In the genomic region with DNA sequence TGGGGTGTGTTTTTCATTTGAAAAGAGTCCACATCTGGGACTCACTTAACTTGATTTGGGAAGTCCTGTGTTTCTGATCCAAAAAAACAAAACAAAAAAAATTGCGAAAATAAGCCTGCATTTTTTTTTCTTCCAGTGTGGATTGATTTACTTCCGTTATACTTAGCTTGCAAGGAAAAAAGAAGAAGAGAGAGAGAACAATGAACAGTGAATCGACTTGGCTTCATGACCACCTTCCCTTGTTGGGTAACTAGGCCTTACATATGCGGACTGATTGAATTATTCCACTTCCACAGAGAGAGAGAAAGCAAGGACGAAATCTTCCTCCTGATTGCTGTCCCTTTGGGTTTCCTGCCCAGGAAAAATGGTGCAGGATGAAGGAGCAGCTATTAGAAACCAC, we compare ENCODE assay signal across 17 cellular contexts.
DNase-seq lines count a peak whose midpoint lies in the region; TF ChIP-seq lines count a peak whose summit lies in the region.
"Had no signal": no experiment of that assay in that cellular context is flagged by ENCODE, and none has a peak within 500 bp of the region (broad histone marks: within the 10 kb centered on the region; RNA-seq: fewer than 3 reads in every experiment).

No MANE protein-coding gene starts in this region.

- H2AFZ ChIP-seq in mesenchymal stem cell (ENCODE audit: low read depth, low read length) = no peak overlapping the region

- peak overlapping the region; percentile 65 for H3K9ac ChIP-seq in mesenchymal stem cell (ENCODE audit: low read length)

- no peak overlapping the region for H4K91ac ChIP-seq in mesenchymal stem cell (ENCODE audit: low read length)

- no peak overlapping the region for H2BK12ac ChIP-seq in mesenchymal stem cell (ENCODE audit: low read length in 2 of 2)

- H3K27ac ChIP-seq in mesenchymal stem cell (ENCODE audit: low read length, poor library complexity, severe bottlenecking) (no peak overlapping the region), suprapubic skin (peak overlapping the region; percentile 27)
- H3K27ac ChIP-seq: A549 had no signal

- TF ChIP-seq EP300 in suprapubic skin (IDR thresholded peaks at IDR 0.05) = no peak

- H3K27me3 ChIP-seq in mesenchymal stem cell (ENCODE audit: control insufficient read depth in 1 of 2, insufficient read depth in 1 of 2, low read length in 2 of 2) (no peaks in the 10 kb centered on the region), suprapubic skin (no peaks in the 10 kb centered on the region)

- H3K4me1 ChIP-seq in mesenchymal stem cell (ENCODE audit: control insufficient read depth, insufficient read depth, low read depth, low read length) (no peaks in the 10 kb centered on the region), suprapubic skin (no peaks in the 10 kb centered on the region)
- H3K4me1 ChIP-seq: A549 had no signal

- no peak for TF ChIP-seq CTCF in brain (conservative IDR thresholded peaks at IDR 0.05)
- TF ChIP-seq CTCF in suprapubic skin (IDR thresholded peaks at IDR 0.05) = no peak
- no peak for TF ChIP-seq CTCF in GM10248 (IDR thresholded peaks at IDR 0.05; ENCODE audit: control extremely low read depth, extremely low read depth, low read depth, missing control alignments)

- no peak overlapping the region for H4K8ac ChIP-seq in mesenchymal stem cell (ENCODE audit: low read length)

- no peaks in the 10 kb centered on the region for H3K36me3 Mint-ChIP-seq in brain
- H3K36me3 Mint-ChIP-seq: IgD-negative memory B cell had no signal

- H2BK15ac ChIP-seq in mesenchymal stem cell (ENCODE audit: low read depth, poor library complexity, severe bottlenecking) = no peak overlapping the region

- TF ChIP-seq POLR2A in suprapubic skin (IDR thresholded peaks at IDR 0.05) = no peak

- no peak overlapping the region for H3K14ac ChIP-seq in mesenchymal stem cell (ENCODE audit: low read length in 2 of 2)

- peaks cover 16% of the 10 kb centered on the region for H3K4me1 Mint-ChIP-seq in brain
- H3K4me1 Mint-ChIP-seq: B cell, IgD-negative memory B cell had no signal

- POLR2A ChIA-PET in GM10248 (lab: Yijun Ruan, JAX) = no interaction called here

- H3K27ac Mint-ChIP-seq in brain = peak overlapping the region in 3 of 5 experiments; percentile 6 to 74 (median 32)
- H3K27ac Mint-ChIP-seq: B cell had no signal

- H2BK120ac ChIP-seq in mesenchymal stem cell (ENCODE audit: low read depth, low read length) = no peak overlapping the region

- H3K9me3 ChIP-seq in mesenchymal stem cell (ENCODE audit: control insufficient read depth, low read length) (peaks cover 3% of the 10 kb centered on the region), suprapubic skin (no peaks in the 10 kb centered on the region)

- H2BK5ac ChIP-seq in mesenchymal stem cell (ENCODE audit: low read depth, low read length, poor library complexity, severe bottlenecking) = no peak overlapping the region

- H3K4me3 ChIP-seq in mesenchymal stem cell (ENCODE audit: insufficient read depth in 1 of 2, low read depth in 1 of 2, low read length in 2 of 2) = peak overlapping the region in 1 of 2 experiments; percentile 38
- no peak overlapping the region for H3K4me3 ChIP-seq in suprapubic skin
- H3K4me3 ChIP-seq: A549 had no signal

- peak; percentile 30 for DNase-seq in GM03348 (ENCODE audit: low spot score)
- DNase-seq in mesenchymal stem cell = no peak
- no peak for DNase-seq in suprapubic skin (ENCODE audit: low spot score in 2 of 2)
- DNase-seq in globus pallidus (ENCODE audit: low spot score) = no peak
- no peak for DNase-seq in GM10248 (ENCODE audit: extremely low spot score)
- DNase-seq in stimulated activated CD8-positive, alpha-beta memory T cell treated with anti-CD3 and anti-CD28 coated beads, Interleukin-4, amount 100 ng/mL, for 48 hours = no peak
- DNase-seq: DMS79 treated with DMSO at 0.1 percent for 48 hours, HCEC 1CT, Karpas-422, NCI-H1436, NCI-H1930, NCI-H226, NCI-H526 had no signal

- no peaks in the 10 kb centered on the region for H3K36me3 ChIP-seq in mesenchymal stem cell (ENCODE audit: control insufficient read depth in 1 of 2, insufficient read depth in 2 of 2, low read depth in 1 of 2, low read length in 2 of 2)
- no peaks in the 10 kb centered on the region for H3K36me3 ChIP-seq in suprapubic skin

- H3K4me3 Mint-ChIP-seq in brain = peak overlapping the region in 1 of 5 experiments; percentile 9
- H3K4me3 Mint-ChIP-seq: B cell, IgD-negative memory B cell had no signal

- no peaks in the 10 kb centered on the region for H3K27me3 Mint-ChIP-seq in brain
- H3K27me3 Mint-ChIP-seq: B cell, IgD-negative memory B cell had no signal

- CTCF ChIA-PET in GM10248 (lab: Yijun Ruan, JAX) = interaction anchor here (1.2 kb wide), 1 partner anchor 10 kb away, joined by 3 read pairs; no protein-coding TSS in a partner anchor

- no peaks in the 10 kb centered on the region for H3K79me1 ChIP-seq in mesenchymal stem cell (replicated peaks; ENCODE audit: low read length, poor library complexity, severe bottlenecking)

- H3K4ac ChIP-seq in mesenchymal stem cell (ENCODE audit: low read depth in 1 of 2, low read length in 2 of 2) = no peak overlapping the region

- H3K23ac ChIP-seq in mesenchymal stem cell (ENCODE audit: low read length in 2 of 2) = no peak overlapping the region

- H3K4me2 ChIP-seq in mesenchymal stem cell (ENCODE audit: low read length, poor library complexity, severe bottlenecking) = no peak overlapping the region
- H3K4me2 ChIP-seq: A549 had no signal

- H3K9me3 Mint-ChIP-seq in brain = peaks cover 0 to 2% (median 0%) of the 10 kb centered on the region in 5 experiments

- 85% methylated on average over 5 of the region's 5 CpGs for WGBS in mesenchymal stem cell
- WGBS in suprapubic skin = 45% methylated on average over 5 of the region's 5 CpGs

- H3K18ac ChIP-seq in mesenchymal stem cell (ENCODE audit: low read depth in 1 of 2, low read length in 2 of 2) = no peak overlapping the region

- no peak overlapping the region for H2AK5ac ChIP-seq in mesenchymal stem cell (ENCODE audit: low read length, severe bottlenecking)
